19 cellular contexts compared by ENCODE assay signal in the genomic region with DNA sequence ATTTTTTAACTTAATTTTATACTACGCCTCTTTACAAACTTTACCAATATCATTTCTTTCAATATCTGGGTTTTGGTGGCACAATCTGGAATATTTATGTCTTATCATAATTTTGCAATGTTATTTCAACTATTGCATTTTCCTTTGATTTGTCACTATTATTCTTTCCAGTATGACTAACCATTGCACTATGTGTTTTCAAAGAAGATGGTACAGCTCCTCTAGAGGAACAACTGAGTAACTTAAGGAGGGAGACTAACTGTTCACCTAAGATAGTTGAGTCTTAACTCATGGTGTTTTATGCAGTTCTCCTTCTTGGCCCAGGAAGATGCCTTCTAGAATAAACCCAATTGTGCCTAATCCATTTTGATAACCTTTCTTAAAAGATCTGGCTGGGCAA.
DNase-seq lines count a peak whose midpoint lies in the region; ATAC-seq, FAIRE-seq and TF ChIP-seq lines count a peak whose summit lies in the region.
"Had no signal": no experiment of that assay in that cellular context is flagged by ENCODE, and none has a peak within 500 bp of the region (broad histone marks: within the 10 kb centered on the region; RNA-seq: fewer than 3 reads in every experiment).

No MANE protein-coding gene starts in this region.

- ATAC-seq in HG03108 (IDR thresholded peaks at IDR 0.05; ENCODE audit: unreplicated experiment) (no peak), lower lobe of right lung (no peak)
- ATAC-seq: activated naive CD8-positive, alpha-beta T cell treated with anti-CD3 and anti-CD28 coated beads, Interleukin-2, amount 50 U/mL, for 24 hours; HepG2; pancreas; stimulated activated naive B cell treated with anti-CD40 and anti-IgM and Interleukin-4, amounts not matched to agents 10 μg/mL and 1 μg/mL and 100 μg/mL, for 72 hours had no signal

- H3K79me2 ChIP-seq in endothelial cell of umbilical vein (ENCODE audit: control insufficient read depth, insufficient read depth, low read length): no peaks in the 10 kb centered on the region

- DNase-seq in EL: peak; percentile 69
- DNase-seq in RCC 7860 (ENCODE audit: low spot score): peak; percentile 48
- DNase-seq in endothelial cell of umbilical vein (ENCODE audit: low read depth, low spot score): peak; percentile 48
- peak; percentile 46 for DNase-seq in non-pigmented ciliary epithelial cell (ENCODE audit: low read depth)
- DNase-seq in lower lobe of right lung: no peak
- DNase-seq in GM10248 (ENCODE audit: extremely low spot score): no peak
- no peak for DNase-seq in NCI-H748 (lab: John Stamatoyannopoulos, UW; ENCODE audit: unreplicated experiment)
- DNase-seq: activated CD8-positive, alpha-beta memory T cell treated with anti-CD3 and anti-CD28 coated beads, Interleukin-2, amount 50 U/mL, for 4 hours; activated naive CD8-positive, alpha-beta T cell treated with anti-CD3 and anti-CD28 coated beads, Interleukin-2, amount 50 U/mL, for 24 hours; CD4-positive, alpha-beta T cell; hypothalamus; mesenchymal stem cell; NCI-H1436 treated with DMSO at 0.1 percent for 48 hours; NCI-H82; pancreas; stimulated activated naive B cell treated with anti-CD40 and anti-IgM and Interleukin-4, amounts not matched to agents 10 μg/mL and 1 μg/mL and 100 μg/mL, for 72 hours had no signal

- TF ChIP-seq POLR2A in endothelial cell of umbilical vein (IDR thresholded peaks at IDR 0.05; ENCODE audit: low read depth, low read length): no peak

- POLR2A ChIA-PET in endothelial cell of umbilical vein (lab: Charles Lee) (no interaction called here), GM10248 (lab: Yijun Ruan, JAX) (no interaction called here)

- dilution Hi-C loops in endothelial cell of umbilical vein (cut with MboI; ENCODE audit: extremely low pct_ligation_motif_present, low sequenced_read_pairs): no loop called here

- no peaks in the 10 kb centered on the region for H4K20me1 ChIP-seq in endothelial cell of umbilical vein (replicated peaks; ENCODE audit: control insufficient read depth, extremely low read depth, insufficient read depth, low read length)

- CTCF ChIA-PET in endothelial cell of umbilical vein (lab: Charles Lee) (no interaction called here), GM10248 (lab: Yijun Ruan, JAX) (interaction anchor here (1.0 kb wide), 1 partner anchor 22 kb away, joined by 3 read pairs; no protein-coding TSS in a partner anchor)

- H3K9me1 ChIP-seq in endothelial cell of umbilical vein (replicated peaks; ENCODE audit: control insufficient read depth, extremely low read depth, insufficient read depth, low read length): no peaks in the 10 kb centered on the region

- H3K9me3 ChIP-seq in endothelial cell of umbilical vein (replicated peaks; ENCODE audit: control insufficient read depth, insufficient read depth, low read length) (no peaks in the 10 kb centered on the region), lower lobe of right lung (no peaks in the 10 kb centered on the region)
- H3K9me3 ChIP-seq: pancreas, SJSA1 had no signal

- H2AFZ ChIP-seq in endothelial cell of umbilical vein (ENCODE audit: low read depth, low read length): no peak overlapping the region

- no peak overlapping the region for H3K9ac ChIP-seq in endothelial cell of umbilical vein (replicated peaks; ENCODE audit: extremely low read depth, insufficient read depth, low read length)

- H3K4me1 ChIP-seq in endothelial cell of umbilical vein (ENCODE audit: control insufficient read depth, extremely low read depth, insufficient read depth, low read length): peaks cover 7% of the 10 kb centered on the region
- no peaks in the 10 kb centered on the region for H3K4me1 ChIP-seq in lower lobe of right lung
- H3K4me1 ChIP-seq: pancreas, SJSA1 had no signal

- intact Hi-C loops in endothelial cell of umbilical vein (cut with micrococcal nuclease) (loop anchor here (5.0 to 10.0 kb wide), 2 partner anchors 136 to 141 kb away; no protein-coding TSS in a partner anchor), lower lobe of right lung (cut with DNase I) (no loop called here)

- H3K36me3 ChIP-seq in endothelial cell of umbilical vein (ENCODE audit: control insufficient read depth in 2 of 2, extremely low read depth in 1 of 2, insufficient read depth in 2 of 2, low read length in 2 of 2): no peaks in the 10 kb centered on the region
- H3K36me3 ChIP-seq in lower lobe of right lung: no peaks in the 10 kb centered on the region
- H3K36me3 ChIP-seq: pancreas, SJSA1 had no signal

- H3K27ac ChIP-seq in endothelial cell of umbilical vein (ENCODE audit: insufficient read depth, low read depth, low read length): no peak overlapping the region
- no peak overlapping the region for H3K27ac ChIP-seq in lower lobe of right lung
- H3K27ac ChIP-seq: pancreas, SJSA1 had no signal

- BruUV-seq in endothelial cell of umbilical vein (replicated peaks; lab: Mats Ljungman, UMichigan): no TSS peak

- H3K27me3 ChIP-seq in endothelial cell of umbilical vein (ENCODE audit: control insufficient read depth in 2 of 2, insufficient read depth in 2 of 2, low read length in 2 of 2): no peaks in the 10 kb centered on the region
- no peaks in the 10 kb centered on the region for H3K27me3 ChIP-seq in lower lobe of right lung (ENCODE audit: low read depth)
- H3K27me3 ChIP-seq: pancreas, SJSA1 had no signal

- no peak overlapping the region for H3K4me2 ChIP-seq in endothelial cell of umbilical vein (ENCODE audit: insufficient read depth, low read length)

- H3K4me3 ChIP-seq in endothelial cell of umbilical vein (replicated peaks in 1 of 3; ENCODE audit: insufficient read depth in 1 of 3, low read depth in 1 of 3, low read length in 3 of 3): no peak overlapping the region
- no peak overlapping the region for H3K4me3 ChIP-seq in lower lobe of right lung
- H3K4me3 ChIP-seq: pancreas, SJSA1 had no signal

- peak in 1 of 2 donors; percentile 12 for TF ChIP-seq CTCF in endothelial cell of umbilical vein (IDR thresholded peaks at IDR 0.05; ENCODE audit: extremely low read depth in 1 of 2, insufficient read depth in 1 of 2, low read depth in 1 of 2, low read length in 2 of 2)
- TF ChIP-seq CTCF in lower lobe of right lung (IDR thresholded peaks at IDR 0.05): no peak
- TF ChIP-seq CTCF in GM10248 (IDR thresholded peaks at IDR 0.05; ENCODE audit: control extremely low read depth, extremely low read depth, low read depth, missing control alignments): no peak

- FAIRE-seq in RCC 7860 (lab: Jason Lieb, UNC) (no peak), endothelial cell of umbilical vein (lab: Jason Lieb, UNC) (peak; percentile 74)
- FAIRE-seq: HepG2, pancreas had no signal

TF ChIP-seq in endothelial cell of umbilical vein, 7 proteins besides CTCF, POLR2A, EP300 and RAD21:
- TF ChIP-seq FOS (IDR thresholded peaks at IDR 0.05; ENCODE audit: borderline replicate concordance, insufficient read depth, low read length): peak; percentile 81
- no peak for TF ChIP-seq MYC (IDR thresholded peaks at IDR 0.05; ENCODE audit: low read depth, low read length)
- TF ChIP-seq JUN (IDR thresholded peaks at IDR 0.05; ENCODE audit: borderline replicate concordance, insufficient read depth, insufficient read length, low read depth): peak; percentile 59

Comparison
In these comparisons a context has a peak if more than half of its experiments do, and no peak if none do; other contexts are left out.
1. DNase-seq: peak in EL (single experiment), RCC 7860 (single experiment), endothelial cell of umbilical vein (single experiment) and non-pigmented ciliary epithelial cell (single experiment); none in lower lobe of right lung (single experiment), GM10248 (single experiment) and NCI-H748 (single experiment).